In the genomic region with DNA sequence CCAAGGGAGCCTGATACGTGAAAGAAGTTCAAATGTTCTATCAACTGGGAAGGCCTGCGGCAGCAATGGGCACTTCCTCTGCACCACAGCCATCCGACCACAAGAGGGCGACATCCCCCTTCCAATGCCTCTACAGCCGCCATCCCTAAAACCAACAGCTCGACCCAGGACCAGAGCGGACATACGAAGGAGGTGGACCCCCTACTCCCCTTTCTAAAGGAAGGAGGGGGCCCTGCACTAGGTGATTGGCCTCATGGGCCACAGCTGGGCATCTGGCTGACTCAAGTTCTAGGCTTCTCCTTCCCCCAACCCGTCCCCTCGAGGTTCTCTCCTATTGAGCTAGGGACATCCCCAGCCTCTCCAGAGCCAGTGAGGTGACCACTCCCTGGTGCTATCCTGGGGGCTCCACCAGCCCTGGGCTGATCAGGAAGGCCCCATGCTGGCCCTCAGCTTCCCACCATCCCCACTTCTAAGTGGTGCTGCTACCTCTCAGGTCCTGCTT, we compare ENCODE assay signal across 8 cellular contexts.
DNase-seq lines count a peak whose midpoint lies in the region; ATAC-seq and TF ChIP-seq lines count a peak whose summit lies in the region.

No MANE protein-coding gene starts in this region.

- H3K4me1 ChIP-seq in lower lobe of right lung, result peaks cover 18% of the 10 kb centered on the region

- peaks cover 22% of the 10 kb centered on the region for H3K4me1 Mint-ChIP-seq in activated CD4-positive, alpha-beta T cell treated with anti-CD3 and anti-CD28 coated beads, Interleukin-2, amount 10 ng/mL, durations not matched to agents 24 days and 14 days

- no peak overlapping the region for H3K4me3 Mint-ChIP-seq in activated CD4-positive, alpha-beta T cell treated with anti-CD3 and anti-CD28 coated beads, Interleukin-2, amount 10 ng/mL, durations not matched to agents 24 days and 14 days

- intact Hi-C loops in activated CD4-positive, alpha-beta T cell treated with anti-CD3 and anti-CD28 coated beads, Interleukin-2, amount 10 ng/mL, durations not matched to agents 24 days and 14 days (cut with micrococcal nuclease), result loop anchor here (1.0 kb wide), 3 partner anchors 101 to 208 kb away; no protein-coding TSS in a partner anchor
- intact Hi-C loops in lower lobe of right lung (cut with DNase I), result no loop called here

- no peak overlapping the region for H3K27ac Mint-ChIP-seq in activated CD4-positive, alpha-beta T cell treated with anti-CD3 and anti-CD28 coated beads, Interleukin-2, amount 10 ng/mL, durations not matched to agents 24 days and 14 days

- H3K27ac ChIP-seq in lower lobe of right lung, result no peak overlapping the region

- DNase-seq in GM10266 (ENCODE audit: extremely low spot score) (peak; percentile 87), NCI-H345 (lab: John Stamatoyannopoulos, UW) (peak; percentile 69), dermis blood vessel endothelial cell (peak; percentile 83), lower lobe of right lung (peak; percentile 81)
- peak; percentile 92 for DNase-seq in activated CD4-positive, alpha-beta T cell treated with anti-CD3 and anti-CD28 coated beads, Interleukin-2, amount 10 ng/mL, durations not matched to agents 24 days and 14 days
- peak; percentile 52 to 69 (median 66) for DNase-seq in stimulated activated CD4-positive, alpha-beta T cell treated with anti-CD3 and anti-CD28 coated beads, TNF-alpha, amount 100 ng/mL, for 48 hours (ENCODE audit: low read depth in 3 of 3)

- no peaks in the 10 kb centered on the region for H3K27me3 ChIP-seq in lower lobe of right lung (ENCODE audit: low read depth)

- H3K4me3 ChIP-seq in lower lobe of right lung, result no peak overlapping the region

- TF ChIP-seq CTCF in GM10266 (IDR thresholded peaks at IDR 0.05; ENCODE audit: control insufficient read depth, insufficient read depth, low read depth, missing control alignments) (peak; percentile 98), lower lobe of right lung (IDR thresholded peaks at IDR 0.05) (peak; percentile 96)

- no peaks in the 10 kb centered on the region for H3K9me3 ChIP-seq in lower lobe of right lung

- H3K36me3 ChIP-seq in lower lobe of right lung, result peaks cover 12% of the 10 kb centered on the region

- peaks cover 10% of the 10 kb centered on the region for H3K27me3 Mint-ChIP-seq in activated CD4-positive, alpha-beta T cell treated with anti-CD3 and anti-CD28 coated beads, Interleukin-2, amount 10 ng/mL, durations not matched to agents 24 days and 14 days

- peaks cover 7% of the 10 kb centered on the region for H3K9me3 Mint-ChIP-seq in activated CD4-positive, alpha-beta T cell treated with anti-CD3 and anti-CD28 coated beads, Interleukin-2, amount 10 ng/mL, durations not matched to agents 24 days and 14 days

- peaks cover 3% of the 10 kb centered on the region for H3K36me3 Mint-ChIP-seq in activated CD4-positive, alpha-beta T cell treated with anti-CD3 and anti-CD28 coated beads, Interleukin-2, amount 10 ng/mL, durations not matched to agents 24 days and 14 days (ENCODE audit: low read depth)

- ATAC-seq in HG02938 (IDR thresholded peaks at IDR 0.05; ENCODE audit: unreplicated experiment) (peak; percentile 65), lower lobe of right lung (peak; percentile 83 to 85), GM19452 (IDR thresholded peaks at IDR 0.05; ENCODE audit: unreplicated experiment) (no peak)
